Comparison of ENCODE assay signal across 9 cellular contexts in the genomic region with DNA sequence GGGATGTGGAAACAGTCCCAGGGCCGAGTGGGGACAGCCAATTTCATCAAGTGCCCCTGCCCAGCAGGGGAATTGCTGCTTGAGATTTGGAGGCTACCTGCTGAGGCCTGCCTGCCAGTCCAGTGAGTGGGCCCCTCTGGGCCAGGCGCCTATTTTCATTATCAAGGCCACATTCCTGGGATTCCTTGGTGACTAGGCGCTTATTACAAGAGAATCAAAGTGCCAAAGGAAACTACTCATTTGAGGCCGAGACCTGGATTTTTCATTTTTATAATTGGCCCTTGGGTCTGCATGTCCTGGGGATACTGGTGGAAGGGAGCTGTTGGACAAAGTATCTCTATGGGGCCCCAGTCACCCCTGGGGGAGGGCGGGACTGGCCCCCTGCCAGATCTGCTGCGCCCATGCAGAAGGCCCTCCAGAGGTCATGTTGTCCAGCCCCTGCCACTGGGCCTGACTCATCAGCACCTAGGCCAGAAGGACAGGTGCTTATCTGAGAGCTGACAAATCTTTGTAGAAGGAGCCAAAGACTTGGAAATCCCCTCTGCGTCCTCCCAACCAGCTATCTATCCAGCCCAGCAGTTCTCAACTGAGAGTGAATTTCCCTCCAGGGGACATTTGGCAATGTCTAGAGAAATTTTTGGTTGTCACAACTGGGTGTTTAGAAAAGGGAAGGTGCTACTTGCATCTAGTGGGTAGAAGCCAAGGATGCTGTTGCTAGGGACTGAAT. TPM values are rescaled to one million over a fixed set of nuclear protein-coding genes. Genes with fewer than 3 reads are reported as not detected.
DNase-seq lines count a peak whose midpoint lies in the region; ATAC-seq, FAIRE-seq and TF ChIP-seq lines count a peak whose summit lies in the region.
"Had no signal": no experiment of that assay in that cellular context is flagged by ENCODE, and none has a peak within 500 bp of the region (broad histone marks: within the 10 kb centered on the region; RNA-seq: fewer than 3 reads in every experiment).

No MANE protein-coding gene starts in this region.

- no peak overlapping the region for H4K5ac ChIP-seq in IMR-90 (ENCODE audit: low read depth, low read length)

- 0 out of 2 replicates have a peak overlapping the region, but pooled peaks have one; percentile 45 for H3K4me2 ChIP-seq in IMR-90 (ENCODE audit: low read depth, low read length)
- H3K4me2 ChIP-seq in endothelial cell of umbilical vein (ENCODE audit: insufficient read depth, low read length): peak overlapping the region; percentile 51
- H3K4me2 ChIP-seq: KMS-11 had no signal

- H3K27me3 ChIP-seq in IMR-90 (ENCODE audit: control insufficient read depth, insufficient read depth, low read length): no peaks in the 10 kb centered on the region
- H3K27me3 ChIP-seq in endothelial cell of umbilical vein (ENCODE audit: control insufficient read depth in 2 of 2, insufficient read depth in 2 of 2, low read length in 2 of 2): no peaks in the 10 kb centered on the region

- H2BK5ac ChIP-seq in IMR-90 (ENCODE audit: low read depth, low read length, poor library complexity, severe bottlenecking): no peak overlapping the region

- H3K23ac ChIP-seq in IMR-90 (ENCODE audit: low read depth, low read length): no peak overlapping the region

- TF ChIP-seq CTCF in IMR-90 (conservative IDR thresholded peaks at IDR 0.05; ENCODE audit: low read depth, low read length) (no peak), endothelial cell of umbilical vein (IDR thresholded peaks at IDR 0.05; ENCODE audit: extremely low read depth in 1 of 2, insufficient read depth in 1 of 2, low read depth in 1 of 2, low read length in 2 of 2) (no peak)

- H3K9me3 ChIP-seq in IMR-90 (ENCODE audit: control insufficient read depth, insufficient read depth, low read length) (no peaks in the 10 kb centered on the region), endothelial cell of umbilical vein (replicated peaks; ENCODE audit: control insufficient read depth, insufficient read depth, low read length) (no peaks in the 10 kb centered on the region)

- H3K36me3 ChIP-seq in IMR-90 (ENCODE audit: control insufficient read depth, insufficient read depth, low read length): no peaks in the 10 kb centered on the region
- no peaks in the 10 kb centered on the region for H3K36me3 ChIP-seq in endothelial cell of umbilical vein (ENCODE audit: control insufficient read depth in 2 of 2, extremely low read depth in 1 of 2, insufficient read depth in 2 of 2, low read length in 2 of 2)

- no peak overlapping the region for H3K14ac ChIP-seq in IMR-90 (replicated peaks; ENCODE audit: low read depth, low read length)

- no peak overlapping the region for H3K4ac ChIP-seq in IMR-90 (ENCODE audit: low read depth, low read length)

- H3K79me1 ChIP-seq in IMR-90 (ENCODE audit: low read depth in 1 of 2, low read length in 2 of 2): no peaks in the 10 kb centered on the region

- H3K4me3 ChIP-seq in IMR-90 (ENCODE audit: insufficient read depth, low read depth, low read length): no peak overlapping the region
- H3K4me3 ChIP-seq in endothelial cell of umbilical vein (replicated peaks in 1 of 3; ENCODE audit: insufficient read depth in 1 of 3, low read depth in 1 of 3, low read length in 3 of 3): no peak overlapping the region

- H2AK5ac ChIP-seq in IMR-90 (ENCODE audit: low read depth, low read length): no peak overlapping the region

- peak; percentile 80 for ATAC-seq in GM18907 (IDR thresholded peaks at IDR 0.05; ENCODE audit: unreplicated experiment)
- ATAC-seq in IMR-90 (ENCODE audit: low read depth): peak; percentile 67

- H4K8ac ChIP-seq in IMR-90 (ENCODE audit: low read depth in 2 of 2, low read length in 2 of 2): no peak overlapping the region

- intact Hi-C loops in IMR-90 (cut with micrococcal nuclease): loop anchor here (2.0 kb wide), 1 partner anchor 72 kb away; no protein-coding TSS in a partner anchor
- intact Hi-C loops in endothelial cell of umbilical vein (cut with micrococcal nuclease): loop anchor here (1.0 to 5.0 kb wide), 7 partner anchors 15 to 454 kb away; no protein-coding TSS in a partner anchor

- FAIRE-seq in endothelial cell of umbilical vein (lab: Jason Lieb, UNC): peak; percentile 95

- no peaks in the 10 kb centered on the region for H4K20me1 ChIP-seq in IMR-90 (ENCODE audit: insufficient read depth, low read length)
- no peaks in the 10 kb centered on the region for H4K20me1 ChIP-seq in endothelial cell of umbilical vein (replicated peaks; ENCODE audit: control insufficient read depth, extremely low read depth, insufficient read depth, low read length)

- H3K79me2 ChIP-seq in endothelial cell of umbilical vein (ENCODE audit: control insufficient read depth, insufficient read depth, low read length): no peaks in the 10 kb centered on the region

- TF ChIP-seq RAD21 in IMR-90 (IDR thresholded peaks at IDR 0.05; ENCODE audit: low read length): no peak

- H3K9me1 ChIP-seq in IMR-90 (ENCODE audit: insufficient read depth, low read length) (no peaks in the 10 kb centered on the region), endothelial cell of umbilical vein (replicated peaks; ENCODE audit: control insufficient read depth, extremely low read depth, insufficient read depth, low read length) (no peaks in the 10 kb centered on the region)

- TF ChIP-seq POLR2A in IMR-90 (IDR thresholded peaks at IDR 0.05; ENCODE audit: low read depth, low read length): no peak
- TF ChIP-seq POLR2A in endothelial cell of umbilical vein (IDR thresholded peaks at IDR 0.05; ENCODE audit: low read depth, low read length): no peak

- POLR2A ChIA-PET in IMR-90 (lab: Charles Lee; ENCODE audit: unreplicated experiment): no interaction called here
- POLR2A ChIA-PET in endothelial cell of umbilical vein (lab: Charles Lee): no interaction called here

- no peak overlapping the region for H2AFZ ChIP-seq in IMR-90 (replicated peaks; ENCODE audit: low read length, poor library complexity)
- peak overlapping the region; percentile 26 for H2AFZ ChIP-seq in endothelial cell of umbilical vein (ENCODE audit: low read depth, low read length)

- BruUV-seq in IMR-90 (replicated peaks; lab: Mats Ljungman, UMichigan) (no TSS peak), endothelial cell of umbilical vein (replicated peaks; lab: Mats Ljungman, UMichigan) (no TSS peak)

- H3K4me1 ChIP-seq in IMR-90 (ENCODE audit: control insufficient read depth, insufficient read depth, low read length) (peaks cover 7% of the 10 kb centered on the region; the same call in 1 of the 2 replicates), endothelial cell of umbilical vein (ENCODE audit: control insufficient read depth, extremely low read depth, insufficient read depth, low read length) (peaks cover 17% of the 10 kb centered on the region)

- no peak overlapping the region for H2BK20ac ChIP-seq in IMR-90 (ENCODE audit: low read depth, low read length)

- dilution Hi-C loops in IMR-90 (cut with HindIII; ENCODE audit: low sequenced_read_pairs, unreplicated experiment) (no loop called here), endothelial cell of umbilical vein (cut with MboI; ENCODE audit: extremely low pct_ligation_motif_present, low sequenced_read_pairs) (no loop called here)

- no peak overlapping the region for H2AK9ac ChIP-seq in IMR-90 (replicated peaks; ENCODE audit: low read depth, low read length, poor library complexity)

- no peak overlapping the region for H2BK15ac ChIP-seq in IMR-90 (ENCODE audit: low read depth, low read length)

- in situ Hi-C loops in IMR-90 (cut with MboI; ENCODE audit: low sequenced_read_pairs): no loop called here

- 0% methylated on average over 1 of the region's 7 CpGs; no CpG with 5 or more reads in 1 of the 2 experiments for WGBS in IMR-90 (ENCODE audit: extremely low coverage in 2 of 2, insufficient read length in 1 of 2), 2 experiments

- H3K56ac ChIP-seq in IMR-90 (ENCODE audit: extremely low read depth, insufficient read depth, low read length): no peak overlapping the region

- no peak overlapping the region for H4K91ac ChIP-seq in IMR-90 (ENCODE audit: insufficient read depth, low read depth, low read length)

- H3K9ac ChIP-seq in IMR-90 (ENCODE audit: low read depth, low read length) (no peak overlapping the region), endothelial cell of umbilical vein (replicated peaks; ENCODE audit: extremely low read depth, insufficient read depth, low read length) (peak overlapping the region; percentile 31)
- H3K9ac ChIP-seq: KMS-11 had no signal

- DNase-seq in IMR-90: peak; percentile 44
- peak; percentile 88 for DNase-seq in endothelial cell of umbilical vein (ENCODE audit: low read depth, low spot score)
- peak; percentile 78 for DNase-seq in pulmonary artery endothelial cell (ENCODE audit: low read depth, low spot score)
- no peak for DNase-seq in activated T-cell treated with anti-CD3 and anti-CD28 coated beads for 4 hours
- no peak for DNase-seq in NK-92 (lab: John Stamatoyannopoulos, UW; ENCODE audit: unreplicated experiment)
- no peak for DNase-seq in SIG-M5 treated with dmso at 0.1 percent for 504 hours (lab: John Stamatoyannopoulos, UW; ENCODE audit: unreplicated experiment)
- no peak for DNase-seq in stimulated activated CD8-positive, alpha-beta memory T cell treated with anti-CD3 and anti-CD28 coated beads, Interleukin-4, amount 100 ng/mL, for 48 hours

- no peak overlapping the region for H3K18ac ChIP-seq in IMR-90 (ENCODE audit: low read depth, low read length)

- CTCF ChIA-PET in IMR-90 (lab: Yijun Ruan, JAX) (interaction anchor here (0.5 kb wide), 1 partner anchor 1554 kb away, joined by 3 read pairs; no protein-coding TSS in a partner anchor), endothelial cell of umbilical vein (lab: Charles Lee) (interaction anchor here (0.7 to 1.7 kb wide), 10 partner anchors 11 to 81 kb away, joined by 3 to 8 read pairs (median 4); no protein-coding TSS in a partner anchor)

- H2BK120ac ChIP-seq in IMR-90 (ENCODE audit: low read depth, low read length): no peak overlapping the region

- no peak overlapping the region for H3K27ac ChIP-seq in IMR-90 (ENCODE audit: insufficient read depth, low read length)
- peak overlapping the region; percentile 87 for H3K27ac ChIP-seq in endothelial cell of umbilical vein (ENCODE audit: insufficient read depth, low read depth, low read length)
- H3K27ac ChIP-seq: KMS-11 had no signal

TF ChIP-seq in endothelial cell of umbilical vein, 7 proteins besides CTCF, POLR2A, EP300 and RAD21 (continues in another document):
- no peak for TF ChIP-seq MYC (IDR thresholded peaks at IDR 0.05; ENCODE audit: low read depth, low read length)

RNA-seq across cellular contexts. Expression of a gene that starts 45.6 kb away (rescaled TPM):
- not detected in 2 replicates for total RNA-seq in IMR-90 (2012; rRNA removed)
- not detected in 2 replicates for polyA plus RNA-seq in IMR-90 (2012; rRNA removed)
- not detected in 2 replicates for polyA plus RNA-seq in IMR-90 (2012; cell fraction: cytosol; rRNA removed)
- not detected in 2 replicates for polyA plus RNA-seq in IMR-90 (2012; cell fraction: nucleus; rRNA removed; ENCODE audit: low replicate concordance)
- not detected in 2 replicates for total RNA-seq in endothelial cell of umbilical vein
- not detected in 2 replicates for polyA plus RNA-seq in endothelial cell of umbilical vein
- polyA plus RNA-seq in endothelial cell of umbilical vein (2011; cell fraction: cytosol; rRNA removed): not detected in 2 replicates
- not detected in 2 replicates for polyA plus RNA-seq in endothelial cell of umbilical vein (2011; cell fraction: nucleus; rRNA removed)
- polyA plus RNA-seq in endothelial cell of umbilical vein (2012): not detected in 2 replicates
- not detected in 2 replicates for polyA minus RNA-seq in endothelial cell of umbilical vein
- polyA minus RNA-seq in endothelial cell of umbilical vein (2011; cell fraction: cytosol; rRNA and poly(A)+ RNA removed): not detected
- not detected in 2 replicates for polyA minus RNA-seq in endothelial cell of umbilical vein (2011; cell fraction: nucleus; rRNA and poly(A)+ RNA removed)
- not detected in 2 replicates for total RNA-seq in pulmonary artery endothelial cell

Comparison
In these comparisons a context has a peak if more than half of its experiments do, and no peak if none do; other contexts are left out.
1. DNase-seq: peak in IMR-90 (single experiment), endothelial cell of umbilical vein (single experiment) and pulmonary artery endothelial cell (single experiment); none in activated T-cell treated with anti-CD3 and anti-CD28 coated beads for 4 hours (single experiment), NK-92 (single experiment), SIG-M5 treated with dmso at 0.1 percent for 504 hours (single experiment) and stimulated activated CD8-positive, alpha-beta memory T cell treated with anti-CD3 and anti-CD28 coated beads, Interleukin-4, amount 100 ng/mL, for 48 hours (single experiment).